ENCODE assay signal across 8 cellular contexts in genomic region chr17:81392909-81393654, GRCh38. TPM values are rescaled to one million over a fixed set of nuclear protein-coding genes. Genes with fewer than 3 reads are reported as not detected.
A peak's percentile ranks its signal among the peaks of the same experiment; 100 is the strongest.
DNase-seq lines count a peak whose midpoint lies in the region; ATAC-seq and TF ChIP-seq lines count a peak whose summit lies in the region.

No MANE protein-coding gene starts in this region.

- H3K27me3 Mint-ChIP-seq in naive B cell: peaks cover 20 to 67% (median 38%) of the 10 kb centered on the region in 3 donors

- H3K9me3 ChIP-seq in ectodermal cell (ENCODE audit: control insufficient read depth, low read length): no peaks in the 10 kb centered on the region

- no peak for TF ChIP-seq CTCF in BJ (IDR thresholded peaks at IDR 0.05; ENCODE audit: insufficient read depth, low read depth, low read length)

- no peaks in the 10 kb centered on the region for H3K36me3 Mint-ChIP-seq in naive B cell

- peaks cover 9 to 24% (median 13%) of the 10 kb centered on the region in 3 donors for H3K4me1 Mint-ChIP-seq in naive B cell

- CTCF ChIA-PET in BJ (lab: Yijun Ruan, JAX): interaction anchor here (1.0 to 2.2 kb wide), 4 partner anchors 9 to 101 kb away, joined by 3 to 8 read pairs (median 4); partner anchors contain the start of gene SLC38A10

- H3K4me3 Mint-ChIP-seq in naive B cell: peak overlapping the region; percentile 10 to 86 (median 58)

- POLR2A ChIA-PET in BJ (lab: Charles Lee): no interaction called here

- H3K36me3 ChIP-seq in BJ (ENCODE audit: control insufficient read depth, insufficient read depth, low read length): peaks cover 4% of the 10 kb centered on the region; the same call in 1 of the 2 replicates
- H3K36me3 ChIP-seq in ectodermal cell (ENCODE audit: control insufficient read depth, insufficient read depth, low read length): peaks cover 4% of the 10 kb centered on the region

- H3K27ac ChIP-seq in ectodermal cell (ENCODE audit: insufficient read depth, low read depth, low read length, poor library complexity, severe bottlenecking): peak overlapping the region; percentile 76

- DNase-seq in BJ (ENCODE audit: low read depth) (no peak), LoVo (ENCODE audit: low spot score) (peak; percentile 4), naive B cell (no peak), NCI-H1436 treated with DMSO at 0.1 percent for 48 hours (lab: John Stamatoyannopoulos, UW) (no peak), CD1c-positive myeloid dendritic cell (ENCODE audit: extremely low spot score) (no peak)

- H3K4me3 ChIP-seq in BJ (ENCODE audit: low read depth, low read length) (peak overlapping the region; percentile 66), ectodermal cell (ENCODE audit: insufficient read depth, low read depth, low read length) (peak overlapping the region; percentile 80)

- WGBS in ectodermal cell, 2 experiments: 0 to 1% methylated on average over 93 of the region's 93 CpGs

- H3K9me3 Mint-ChIP-seq in naive B cell: peaks cover 0 to 2% (median 0%) of the 10 kb centered on the region in 7 donors

- H3K27ac Mint-ChIP-seq in naive B cell: peak overlapping the region in 3 of 6 donors; percentile 23 to 81 (median 76)

- H3K27me3 ChIP-seq in BJ (ENCODE audit: control insufficient read depth, insufficient read depth, low read length) (no peaks in the 10 kb centered on the region), ectodermal cell (ENCODE audit: control insufficient read depth, insufficient read depth, low read length, poor library complexity, severe bottlenecking) (peaks cover 45% of the 10 kb centered on the region)

- ATAC-seq in naive B cell (ENCODE audit: low read depth in 2 of 2) (no peak), HG02981 (IDR thresholded peaks at IDR 0.05; ENCODE audit: unreplicated experiment) (no peak), GM18873 (IDR thresholded peaks at IDR 0.05; ENCODE audit: low FRiP score, unreplicated experiment) (no peak)

- H3K4me1 ChIP-seq in ectodermal cell (ENCODE audit: control insufficient read depth, insufficient read depth, low read length): peaks cover 56% of the 10 kb centered on the region

RNA-seq across cellular contexts. Expression of gene BAHCC1, which starts 2.2 kb away (rescaled TPM):
- polyA plus RNA-seq in BJ (2011; rRNA removed) (2.3 and 3.1 TPM in 2 replicates), naive B cell (ENCODE audit: low read depth in 6 of 6) (under 1 TPM in 1 of 6 donors, not detected in 5; 0.07 TPM)
- polyA minus RNA-seq in BJ (2011; rRNA and poly(A)+ RNA removed): 2.9 and 3.4 TPM in 2 replicates
- 26.9 TPM for polyA plus RNA-seq in ectodermal cell (2013, experiment 1 of 4)
- polyA plus RNA-seq in ectodermal cell (2013, experiment 2 of 4): 37.1 TPM
- 32.4 TPM for polyA plus RNA-seq in ectodermal cell (2013, experiment 3 of 4)
- 38.6 TPM for polyA plus RNA-seq in ectodermal cell (2013, experiment 4 of 4)
